ENCODE assay signal across 8 cellular contexts in genomic region chr7:150988230-150989226, GRCh38. TPM values are rescaled to one million over a fixed set of nuclear protein-coding genes. Genes with fewer than 3 reads are reported as not detected.
DNase-seq lines count a peak whose midpoint lies in the region; ATAC-seq, FAIRE-seq and TF ChIP-seq lines count a peak whose summit lies in the region.

No MANE protein-coding gene starts in this region.

- intact Hi-C loops in mucosa of descending colon (cut with DNase I, micrococcal nuclease): loop anchor here (5.0 to 10.0 kb wide), 2 partner anchors 91 to 214 kb away; no protein-coding TSS in a partner anchor

- TF ChIP-seq CTCF in A549 (IDR thresholded peaks at IDR 0.05) (peak; percentile 62), GM20000 (IDR thresholded peaks at IDR 0.05; ENCODE audit: extremely low read depth, missing control alignments) (peak; percentile 72), endodermal cell (conservative IDR thresholded peaks at IDR 0.05) (peak; percentile 95), mucosa of descending colon (IDR thresholded peaks at IDR 0.05) (peak; percentile 79)

- no peak overlapping the region for H3K27ac Mint-ChIP-seq in endodermal cell

- H3K4me1 Mint-ChIP-seq in endodermal cell: peaks cover 6% of the 10 kb centered on the region

- H3K27me3 ChIP-seq in endodermal cell (ENCODE audit: control insufficient read depth, insufficient read depth, low read length, poor library complexity, severe bottlenecking) (peaks cover 16% of the 10 kb centered on the region), stomach smooth muscle (ENCODE audit: control insufficient read depth in 1 of 2, insufficient read depth in 2 of 2, low read length in 2 of 2) (no peaks in the 10 kb centered on the region)

- TF ChIP-seq RAD21 in A549 (conservative IDR thresholded peaks at IDR 0.05 in 1 of 2, IDR thresholded peaks at IDR 0.05 in 1 of 2): peak; percentile 64 to 77

- no peak for TF ChIP-seq POLR2A in A549 (IDR thresholded peaks at IDR 0.05; ENCODE audit: low read length)

- H3K4me3 ChIP-seq in A549 (no peak overlapping the region), endodermal cell (ENCODE audit: low read length) (no peak overlapping the region), mucosa of descending colon (no peak overlapping the region), stomach smooth muscle (ENCODE audit: low read length in 2 of 2) (peak overlapping the region; percentile 13 to 60)

- ATAC-seq in A549: peak; percentile 5 to 69; a peak in 4 of 6 replicates
- peak; percentile 56 for ATAC-seq in mucosa of descending colon
- ATAC-seq in HG03342 (IDR thresholded peaks at IDR 0.05; ENCODE audit: unreplicated experiment): no peak

- DNase-seq in A549 (ENCODE audit: low read depth in 1 of 2, low spot score in 1 of 2): peak in 1 of 2 experiments; percentile 36
- DNase-seq in GM20000 (ENCODE audit: low spot score): peak; percentile 83
- peak; percentile 52 to 86 for DNase-seq in NCI-H526 (lab: John Stamatoyannopoulos, UW)
- peak; percentile 27 for DNase-seq in activated CD8-positive, alpha-beta memory T cell treated with anti-CD3 and anti-CD28 coated beads, Interleukin-2, amount 50 U/mL, for 24 hours (ENCODE audit: extremely low read depth)
- DNase-seq in endodermal cell: peak; percentile 95
- DNase-seq in mucosa of descending colon: peak; percentile 56 to 62 (median 61)

- CTCF ChIA-PET in A549 (lab: Yijun Ruan, JAX): interaction anchor here (0.8 to 3.9 kb wide), 8 partner anchors 8 to 51 kb away, joined by 3 to 27 read pairs (median 4); no protein-coding TSS in a partner anchor

- POLR2A ChIA-PET in A549 (lab: Yijun Ruan, JAX): no interaction called here

- no peaks in the 10 kb centered on the region for H3K4me1 ChIP-seq in A549
- no peaks in the 10 kb centered on the region for H3K4me1 ChIP-seq in endodermal cell (ENCODE audit: control insufficient read depth, insufficient read depth, low read length)
- H3K4me1 ChIP-seq in mucosa of descending colon (ENCODE audit: low read depth): peaks cover 7% of the 10 kb centered on the region
- H3K4me1 ChIP-seq in stomach smooth muscle (ENCODE audit: control insufficient read depth, insufficient read depth, low read length): peaks cover 26% of the 10 kb centered on the region

- H3K27ac ChIP-seq in A549 (no peak overlapping the region), endodermal cell (ENCODE audit: low read depth, low read length) (no peak overlapping the region), stomach smooth muscle (ENCODE audit: low read length) (peak overlapping the region; percentile 32)

- no peak for FAIRE-seq in A549 (lab: Jason Lieb, UNC)

- peaks cover 61% of the 10 kb centered on the region for H3K27me3 Mint-ChIP-seq in endodermal cell (ENCODE audit: insufficient read depth)

- H3K9me3 ChIP-seq in A549 (peaks cover 25% of the 10 kb centered on the region), endodermal cell (ENCODE audit: control insufficient read depth, low read length) (no peaks in the 10 kb centered on the region), mucosa of descending colon (peaks cover 11% of the 10 kb centered on the region), stomach smooth muscle (ENCODE audit: control insufficient read depth in 2 of 2, low read length in 2 of 2) (no peaks in the 10 kb centered on the region)

- WGBS in A549 (ENCODE audit: missing lambda C conversion rate): 31% methylated on average over 15 of the region's 31 CpGs
- WGBS in endodermal cell (ENCODE audit: insufficient coverage in 1 of 2, insufficient read length in 1 of 2), 2 experiments: 35 to 46% methylated on average over 10 to 31 of the region's 31 CpGs

- H3K4me2 ChIP-seq in A549: peak overlapping the region; percentile 27; the same call in 1 of the 3 replicates

- H3K9ac ChIP-seq in endodermal cell (ENCODE audit: extremely low read depth, low read length, poor library complexity, severe bottlenecking): no peak overlapping the region
- peak overlapping the region in 1 of 2 donors; percentile 52 for H3K9ac ChIP-seq in stomach smooth muscle (ENCODE audit: low read length in 2 of 2)

- H3K4me3 Mint-ChIP-seq in endodermal cell: peak overlapping the region; percentile 45

- H3K9me3 Mint-ChIP-seq in endodermal cell: peaks cover 21% of the 10 kb centered on the region

- H3K36me3 ChIP-seq in endodermal cell (ENCODE audit: control insufficient read depth, insufficient read depth, low read length) (no peaks in the 10 kb centered on the region), mucosa of descending colon (ENCODE audit: low read depth) (no peaks in the 10 kb centered on the region), stomach smooth muscle (ENCODE audit: control insufficient read depth in 2 of 2, insufficient read depth in 2 of 2, low read length in 2 of 2) (no peaks in the 10 kb centered on the region)

- no peaks in the 10 kb centered on the region for H3K36me3 Mint-ChIP-seq in endodermal cell (ENCODE audit: low read depth)

- no peak for TF ChIP-seq EP300 in A549 (IDR thresholded peaks at IDR 0.05)

TF ChIP-seq in A549, 52 proteins besides CTCF, POLR2A, EP300 and RAD21:
- TF ChIP-seq ZFP36 (IDR thresholded peaks at IDR 0.05; ENCODE audit: borderline replicate concordance, partially characterized antibody): no peak
- peak; percentile 55 for TF ChIP-seq SMC3 (IDR thresholded peaks at IDR 0.05)

RNA-seq across cellular contexts. Expression of gene NOS3, which starts 2.3 kb away (rescaled TPM):
- polyA plus RNA-seq in A549 (2011; rRNA removed) (0.42 and 0.52 TPM in 2 replicates), A549 (2017; fragmentation: RNase III; extraction: RNeasy Plus Mini Kit Qiagen cat#74134 plus additional on column Dnase treatment) (0.46 to 0.71 TPM (median 0.51 TPM) in 3 replicates)
- 1.1 and 1.9 TPM in 2 replicates for polyA plus RNA-seq in A549 (2012; cell fraction: cytosol; rRNA removed)
- polyA plus RNA-seq in A549 (2012; cell fraction: nucleus; rRNA removed): 1.1 and 3.2 TPM in 2 replicates
- polyA minus RNA-seq in A549 (2011; rRNA and poly(A)+ RNA removed): not detected in 2 replicates
- total RNA-seq in endodermal cell (1 to 10 TPM; 2.3 to 9.1 TPM), mucosa of descending colon (1 to 10 TPM; 2.5 to 6.3 (median 6.0) TPM)
- polyA plus RNA-seq in endodermal cell (2013, experiment 1 of 2): 4.0 TPM
- polyA plus RNA-seq in endodermal cell (2013, experiment 2 of 2): 4.1 TPM

RNA-seq across cellular contexts. Expression of gene KCNH2, which starts 10.4 kb away (rescaled TPM):
- polyA plus RNA-seq in A549 (2011; rRNA removed): 0.26 and 0.44 TPM in 2 replicates
- 0.61 and 0.78 TPM in 2 replicates for polyA plus RNA-seq in A549 (2012; cell fraction: cytosol; rRNA removed)
- polyA plus RNA-seq in A549 (2012; cell fraction: nucleus; rRNA removed): 0.84 and 1.3 TPM in 2 replicates
- polyA plus RNA-seq in A549 (2017; fragmentation: RNase III; extraction: RNeasy Plus Mini Kit Qiagen cat#74134 plus additional on column Dnase treatment): 0.41 to 0.45 TPM (median 0.41 TPM) in 3 replicates
- polyA minus RNA-seq in A549 (2011; rRNA and poly(A)+ RNA removed): 0.41 and 0.78 TPM in 2 replicates
- 1 to 10 TPM; 1.1 to 1.9 TPM for total RNA-seq in endodermal cell
- 19.3 TPM for polyA plus RNA-seq in endodermal cell (2013, experiment 1 of 2)
- polyA plus RNA-seq in endodermal cell (2013, experiment 2 of 2): 17.8 TPM
- 10 to 100 TPM in 1 of 3 donors, 1 to 10 TPM in 2; 2.9 to 87.1 (median 5.3) TPM for total RNA-seq in mucosa of descending colon

RNA-seq across cellular contexts. Expression of gene ATG9B, which starts 35.8 kb away (rescaled TPM):
- 0.06 and 0.19 TPM in 2 replicates for polyA plus RNA-seq in A549 (2011; rRNA removed)
- 0.25 and 0.26 TPM in 2 replicates for polyA plus RNA-seq in A549 (2012; cell fraction: cytosol; rRNA removed)
- polyA plus RNA-seq in A549 (2012; cell fraction: nucleus; rRNA removed): 1.8 and 2.5 TPM in 2 replicates
- polyA plus RNA-seq in A549 (2017; fragmentation: RNase III; extraction: RNeasy Plus Mini Kit Qiagen cat#74134 plus additional on column Dnase treatment): 0.17 to 0.23 TPM (median 0.21 TPM) in 3 replicates
- not detected in 2 replicates for polyA minus RNA-seq in A549 (2011; rRNA and poly(A)+ RNA removed)
- total RNA-seq in endodermal cell: 1 to 10 TPM; 2.0 to 3.0 TPM
- polyA plus RNA-seq in endodermal cell (2013, experiment 1 of 2): 4.3 TPM
- 4.0 TPM for polyA plus RNA-seq in endodermal cell (2013, experiment 2 of 2)
- under 1 TPM; 0.09 to 0.90 (median 0.89) TPM for total RNA-seq in mucosa of descending colon

RNA-seq across cellular contexts. Expression of gene ABCB8, which starts 39.7 kb away (rescaled TPM):
- 19.6 and 22.7 TPM in 2 replicates for polyA plus RNA-seq in A549 (2011; rRNA removed)
- polyA plus RNA-seq in A549 (2012; cell fraction: cytosol; rRNA removed): 36.8 and 46.8 TPM in 2 replicates
- polyA plus RNA-seq in A549 (2012; cell fraction: nucleus; rRNA removed): 159 and 182 TPM in 2 replicates
- polyA plus RNA-seq in A549 (2017; fragmentation: RNase III; extraction: RNeasy Plus Mini Kit Qiagen cat#74134 plus additional on column Dnase treatment): 34.3 to 41.1 TPM (median 38.6 TPM) in 3 replicates
- 47.4 and 60.3 TPM in 2 replicates for polyA minus RNA-seq in A549 (2011; rRNA and poly(A)+ RNA removed)
- total RNA-seq in endodermal cell: 10 to 100 TPM; 35.9 to 37.2 TPM
- polyA plus RNA-seq in endodermal cell (2013, experiment 1 of 2): 27.6 TPM
- polyA plus RNA-seq in endodermal cell (2013, experiment 2 of 2): 25.8 TPM
- total RNA-seq in mucosa of descending colon: 10 to 100 TPM; 40.1 to 44.9 (median 41.8) TPM

RNA-seq across cellular contexts. Expression of gene ASIC3, which starts 59.8 kb away (rescaled TPM):
- 4.1 and 4.4 TPM in 2 replicates for polyA plus RNA-seq in A549 (2011; rRNA removed)
- 5.4 and 6.4 TPM in 2 replicates for polyA plus RNA-seq in A549 (2012; cell fraction: cytosol; rRNA removed)
- polyA plus RNA-seq in A549 (2012; cell fraction: nucleus; rRNA removed): 82.7 and 90.1 TPM in 2 replicates
- 7.5 to 11.4 TPM (median 9.8 TPM) in 3 replicates for polyA plus RNA-seq in A549 (2017; fragmentation: RNase III; extraction: RNeasy Plus Mini Kit Qiagen cat#74134 plus additional on column Dnase treatment)
- polyA minus RNA-seq in A549 (2011; rRNA and poly(A)+ RNA removed): 0.70 and 1.9 TPM in 2 replicates
- 1 to 10 TPM; 2.5 to 3.0 TPM for total RNA-seq in endodermal cell
- 5.1 TPM for polyA plus RNA-seq in endodermal cell (2013, experiment 1 of 2)
- 4.0 TPM for polyA plus RNA-seq in endodermal cell (2013, experiment 2 of 2)
- total RNA-seq in mucosa of descending colon: 1 to 10 TPM; 1.2 to 6.5 (median 3.4) TPM

Comparison
In these comparisons a context has a peak if more than half of its experiments do, and no peak if none do; other contexts are left out.
1. H3K4me3 ChIP-seq: peak in stomach smooth muscle (2 of 2); none in A549 (single experiment), endodermal cell (single experiment) and mucosa of descending colon (single experiment).
2. Peak in every context shown above with its lines, with median percentiles within 50 percentile points of each other: CTCF ChIP-seq.